In genomic region chr1:192119701-192120100, GRCh38 we compare ENCODE assay signal across 27 cellular contexts. TPM values are rescaled to one million over a fixed set of nuclear protein-coding genes. Genes with fewer than 3 reads are reported as not detected.
DNase-seq lines count a peak whose midpoint lies in the region; ATAC-seq, FAIRE-seq and TF ChIP-seq lines count a peak whose summit lies in the region.
"Had no signal": no experiment of that assay in that cellular context is flagged by ENCODE, and none has a peak within 500 bp of the region (broad histone marks: within the 10 kb centered on the region; RNA-seq: fewer than 3 reads in every experiment).

No MANE protein-coding gene starts in this region.

- peak overlapping the region; percentile 71 for H2AFZ ChIP-seq in K562 (ENCODE audit: low read depth, low read length)

- BruUV-seq in K562 (replicated peaks; lab: Mats Ljungman, UMichigan), result no TSS peak

- H3K9me3 ChIP-seq in BLaER1, result no peaks in the 10 kb centered on the region
- H3K9me3 ChIP-seq in K562 (replicated peaks; ENCODE audit: control insufficient read depth, insufficient read depth, low read depth, low read length), result no peaks in the 10 kb centered on the region
- no peaks in the 10 kb centered on the region for H3K9me3 ChIP-seq in transverse colon
- H3K9me3 ChIP-seq: A549, Caco-2 had no signal

- TF ChIP-seq EP300 in K562 (IDR thresholded peaks at IDR 0.05; ENCODE audit: low read length) (no peak), transverse colon (IDR thresholded peaks at IDR 0.05; ENCODE audit: low read depth) (no peak)

- DNase-seq in K562 (ENCODE audit: extremely low read depth in 1 of 4, low spot score in 3 of 4) (no peak), retinal pigment epithelial cell (ENCODE audit: low read depth) (peak; percentile 82), transverse colon (no peak), D341Med (ENCODE audit: low spot score) (no peak)
- DNase-seq: AML-193; Caco-2; Calu3; CD4-positive, alpha-beta T cell; CD8-positive, alpha-beta T cell; DMS 273 treated with DMSO at 0.1 percent for 48 hours; DMS153; DMS53; DMS79; DND-41; EL; GDM1 had no signal

- H3K27ac ChIP-seq in BLaER1 (no peak overlapping the region), K562 (ENCODE audit: extremely low read depth, low read depth, low read length) (peak overlapping the region; percentile 13; the same call in 1 of the 3 replicates), transverse colon (no peak overlapping the region)
- H3K27ac ChIP-seq: 22Rv1, A549, C4-2B had no signal

- POLR2A ChIA-PET in K562 (lab: Yijun Ruan, JAX), result no interaction called here

- H3K4me1 ChIP-seq in BLaER1 (peaks cover 8% of the 10 kb centered on the region), K562 (replicated peaks in 1 of 2; ENCODE audit: control insufficient read depth in 2 of 2, insufficient read depth in 2 of 2, low read length in 2 of 2) (peaks cover 0 to 11% of the 10 kb centered on the region in 2 experiments; a peak in 3 of 5 replicates), transverse colon (no peaks in the 10 kb centered on the region)
- H3K4me1 ChIP-seq: A549 had no signal

- H3K36me3 ChIP-seq in BLaER1 (no peaks in the 10 kb centered on the region), K562 (ENCODE audit: control insufficient read depth, insufficient read depth, low read length) (no peaks in the 10 kb centered on the region; the same call in 2 of the 3 replicates), transverse colon (no peaks in the 10 kb centered on the region)

- no peak overlapping the region for H3K4me3 ChIP-seq in BLaER1
- no peak overlapping the region for H3K4me3 ChIP-seq in K562
- no peak overlapping the region for H3K4me3 ChIP-seq in retinal pigment epithelial cell (ENCODE audit: low read length)
- no peak overlapping the region for H3K4me3 ChIP-seq in transverse colon
- H3K4me3 ChIP-seq: A549, GM12878 had no signal

- TF ChIP-seq POLR2A in K562 (conservative IDR thresholded peaks at IDR 0.05) (no peak), transverse colon (IDR thresholded peaks at IDR 0.05) (no peak)

- 41% methylated on average over 2 of the region's 2 CpGs for WGBS in K562 (ENCODE audit: insufficient coverage, low coverage, missing lambda C conversion rate)
- WGBS in transverse colon (ENCODE audit: low coverage in 1 of 2), 2 donors, result 69 to 85% methylated on average over 2 of the region's 2 CpGs

- H4K20me1 ChIP-seq in BLaER1 (no peaks in the 10 kb centered on the region), K562 (replicated peaks; ENCODE audit: control insufficient read depth, insufficient read depth, low read length) (no peaks in the 10 kb centered on the region)

- intact Hi-C loops in K562 (cut with micrococcal nuclease) (no loop called here), transverse colon (cut with DNase I; ENCODE audit: low total_unique reads) (no loop called here)

- no peak for ATAC-seq in K562
- ATAC-seq: A549; CD8-positive, alpha-beta T cell; GM12878 had no signal

- TF ChIP-seq RAD21 in K562 (CRISPR knock-in tag; conservative IDR thresholded peaks at IDR 0.05 in 1 of 2, IDR thresholded peaks at IDR 0.05 in 1 of 2), result no peak

- H3K4me2 ChIP-seq in BLaER1, result peak overlapping the region; percentile 36
- no peak overlapping the region for H3K4me2 ChIP-seq in K562 (ENCODE audit: insufficient read depth, low read length)
- H3K4me2 ChIP-seq: A549 had no signal

- H3K9me1 ChIP-seq in K562 (ENCODE audit: control insufficient read depth, insufficient read depth, low read length), result no peaks in the 10 kb centered on the region

- TF ChIP-seq CTCF in K562 (IDR thresholded peaks at IDR 0.05 in 2 of 3, conservative IDR thresholded peaks at IDR 0.05 in 1 of 3; ENCODE audit: insufficient read depth in 2 of 3, low read depth in 1 of 3, low read length in 3 of 3) (no peak), retinal pigment epithelial cell (conservative IDR thresholded peaks at IDR 0.05; ENCODE audit: low read depth, low read length) (no peak), transverse colon (IDR thresholded peaks at IDR 0.05) (no peak)

- H3K9ac ChIP-seq in BLaER1, result no peak overlapping the region
- H3K9ac ChIP-seq in K562 (ENCODE audit: insufficient read depth in 1 of 2, low read depth in 2 of 2, low read length in 2 of 2), result no peak overlapping the region

- H3K27me3 ChIP-seq in BLaER1 (no peaks in the 10 kb centered on the region), K562 (ENCODE audit: control insufficient read depth in 2 of 2, insufficient read depth in 2 of 2, low read length in 2 of 2) (no peaks in the 10 kb centered on the region), transverse colon (no peaks in the 10 kb centered on the region)

- FAIRE-seq in K562 (lab: Jason Lieb, UNC), result no peak
- FAIRE-seq: A549, GM12878, GM12892, GM18507 had no signal

- H3K79me2 ChIP-seq in K562 (ENCODE audit: control insufficient read depth, insufficient read depth, low read length), result no peaks in the 10 kb centered on the region

- in situ Hi-C loops in K562 (cut with MboI), result no loop called here
- in situ Hi-C loops in transverse colon (cut with MboI; ENCODE audit: low pct_ligation_motif_present in 1 of 4, low pct_unique_long_range_greater_than_20kb in 1 of 4, low sequenced_read_pairs in 3 of 4), result no loop called here

- CTCF ChIA-PET in K562 (lab: Yijun Ruan, JAX; ENCODE audit: low intra/inter-chr PET ratio), result no interaction called here

TF ChIP-seq in K562, 482 proteins besides CTCF, POLR2A, EP300 and RAD21:
- TF ChIP-seq ZNF217 (CRISPR knock-in tag; IDR thresholded peaks at IDR 0.05), result no peak
- no peak for TF ChIP-seq TAL1 (IDR thresholded peaks at IDR 0.05)
- no peak for TF ChIP-seq SMAD4 (CRISPR knock-in tag; conservative IDR thresholded peaks at IDR 0.05)
TF ChIP-seq in K562: peak in this region for 0.

RNA-seq across cellular contexts. Expression of gene RGS18, which starts 38.6 kb away (rescaled TPM):
- not detected in 2 replicates for total RNA-seq in K562 (2011; cell fraction: chromatin; rRNA removed; ENCODE audit: low replicate concordance)
- total RNA-seq in K562 (2011; cell fraction: nucleolus; rRNA removed), result not detected in 2 replicates
- total RNA-seq in K562 (2011; cell fraction: nucleoplasm; rRNA removed), result not detected in 2 replicates
- total RNA-seq in K562 (2014; rRNA removed) (not detected in 2 replicates), K562 (2014; rRNA removed; fragmentation: Illumina TruSeq; extraction: Trizol) (0.10 TPM in 1 of 2 replicates, not detected in the other), K562 (2015; rRNA removed; fragmentation: Illumina TruSeq; extraction: Trizol) (0.11 and 0.19 TPM in 2 replicates), K562 (2021) (not detected in 2 replicates), transverse colon (1 to 10 TPM in 1 of 4 donors, under 1 TPM in 1, not detected in 2; 0.68 to 1.1 TPM)
- polyA plus RNA-seq in K562 (2011; rRNA removed) (0.06 TPM in 1 of 2 replicates, not detected in the other), K562 (2014; fragmentation: Illumina TruSeq; extraction: Trizol) (0.04 and 0.08 TPM in 2 replicates), K562 (2014; fragmentation: Nextera tagmentation; extraction: Ambion mirVana) (under 1 TPM in 1 of 2 experiments, not detected in 1; 0.03 TPM), K562 (2014; rRNA removed) (not detected in 2 replicates)
- 0.03 TPM in 1 of 2 replicates, not detected in the other for polyA plus RNA-seq in K562 (2011; cell fraction: cytosol; rRNA removed)
- not detected in 2 replicates for polyA plus RNA-seq in K562 (2011; cell fraction: nucleus; rRNA removed)
- polyA plus RNA-seq in K562 (2012), result 0.07 and 0.09 TPM in 2 replicates
- 0.12 TPM in 1 of 2 replicates, not detected in the other for polyA minus RNA-seq in K562 (2011; rRNA and poly(A)+ RNA removed)
- polyA minus RNA-seq in K562 (2011; cell fraction: cytosol; rRNA and poly(A)+ RNA removed), result not detected in 2 replicates
- 0.22 TPM in 1 of 2 replicates, not detected in the other for polyA minus RNA-seq in K562 (2011; cell fraction: nucleus; rRNA and poly(A)+ RNA removed)
- total RNA-seq: B cell, Caco-2, Calu3, Daoy, G401, GM12878 had no signal
- polyA plus RNA-seq: A549, BJ, GM12878 had no signal
